ENCODE assay signal across 1 cellular context in genomic region chr9:36163049-36163839, GRCh38.
TF ChIP-seq lines count a peak whose summit lies in the region.

No MANE protein-coding gene starts in this region.

TF ChIP-seq in WTC11, 78 proteins besides CTCF, POLR2A, EP300 and RAD21 (continued from another document):
- TF ChIP-seq ATF6 (CRISPR knock-in tag; IDR thresholded peaks at IDR 0.05) (no peak), CREM (CRISPR knock-in tag; IDR thresholded peaks at IDR 0.05) (0 out of 2 replicates have a peak, but pooled peaks have one; percentile 10), OVOL2 (CRISPR knock-in tag; IDR thresholded peaks at IDR 0.05; ENCODE audit: borderline replicate concordance) (no peak), AFF4 (CRISPR knock-in tag; IDR thresholded peaks at IDR 0.05; ENCODE audit: borderline replicate concordance) (no peak), ZNF232 (CRISPR knock-in tag; IDR thresholded peaks at IDR 0.05) (no peak), RELA (CRISPR knock-in tag; IDR thresholded peaks at IDR 0.05; ENCODE audit: borderline replicate concordance) (no peak), NR1H2 (CRISPR knock-in tag; IDR thresholded peaks at IDR 0.05) (no peak), ZBTB21 (CRISPR knock-in tag; IDR thresholded peaks at IDR 0.05; ENCODE audit: borderline replicate concordance) (peak; percentile 46; the same call in 1 of the 2 replicates), FOXP1 (CRISPR knock-in tag; IDR thresholded peaks at IDR 0.05; ENCODE audit: borderline replicate concordance) (peak; percentile 45; the same call in 1 of the 2 replicates), ZNF425 (CRISPR knock-in tag; conservative IDR thresholded peaks at IDR 0.05) (no peak), JAZF1 (CRISPR knock-in tag; IDR thresholded peaks at IDR 0.05) (no peak), PRRX2 (CRISPR knock-in tag; IDR thresholded peaks at IDR 0.05) (0 out of 2 replicates have a peak, but pooled peaks have one; percentile 17), HMGXB4 (CRISPR knock-in tag; IDR thresholded peaks at IDR 0.05) (no peak), ZNF317 (CRISPR knock-in tag; IDR thresholded peaks at IDR 0.05; ENCODE audit: borderline replicate concordance, low read depth) (no peak), MLX (CRISPR knock-in tag; IDR thresholded peaks at IDR 0.05) (no peak), NR3C1 (CRISPR knock-in tag; conservative IDR thresholded peaks at IDR 0.05; ENCODE audit: low read depth) (no peak), TCF7 (CRISPR knock-in tag; IDR thresholded peaks at IDR 0.05; ENCODE audit: low read depth) (no peak), PREB (CRISPR knock-in tag; IDR thresholded peaks at IDR 0.05; ENCODE audit: borderline replicate concordance) (no peak), MYBL2 (CRISPR knock-in tag; IDR thresholded peaks at IDR 0.05) (no peak), MAX (CRISPR knock-in tag; IDR thresholded peaks at IDR 0.05) (peak; percentile 64; the same call in 1 of the 2 replicates), SMAD4 (CRISPR knock-in tag; IDR thresholded peaks at IDR 0.05) (no peak), RORB (CRISPR knock-in tag; IDR thresholded peaks at IDR 0.05) (no peak), ZNF512 (CRISPR knock-in tag; IDR thresholded peaks at IDR 0.05; ENCODE audit: borderline replicate concordance) (no peak), ELF4 (CRISPR knock-in tag; IDR thresholded peaks at IDR 0.05; ENCODE audit: low read depth) (no peak), ZNF263 (CRISPR knock-in tag; IDR thresholded peaks at IDR 0.05; ENCODE audit: low read depth) (no peak)
